ENCODE assay signal across 8 cellular contexts in the genomic region with DNA sequence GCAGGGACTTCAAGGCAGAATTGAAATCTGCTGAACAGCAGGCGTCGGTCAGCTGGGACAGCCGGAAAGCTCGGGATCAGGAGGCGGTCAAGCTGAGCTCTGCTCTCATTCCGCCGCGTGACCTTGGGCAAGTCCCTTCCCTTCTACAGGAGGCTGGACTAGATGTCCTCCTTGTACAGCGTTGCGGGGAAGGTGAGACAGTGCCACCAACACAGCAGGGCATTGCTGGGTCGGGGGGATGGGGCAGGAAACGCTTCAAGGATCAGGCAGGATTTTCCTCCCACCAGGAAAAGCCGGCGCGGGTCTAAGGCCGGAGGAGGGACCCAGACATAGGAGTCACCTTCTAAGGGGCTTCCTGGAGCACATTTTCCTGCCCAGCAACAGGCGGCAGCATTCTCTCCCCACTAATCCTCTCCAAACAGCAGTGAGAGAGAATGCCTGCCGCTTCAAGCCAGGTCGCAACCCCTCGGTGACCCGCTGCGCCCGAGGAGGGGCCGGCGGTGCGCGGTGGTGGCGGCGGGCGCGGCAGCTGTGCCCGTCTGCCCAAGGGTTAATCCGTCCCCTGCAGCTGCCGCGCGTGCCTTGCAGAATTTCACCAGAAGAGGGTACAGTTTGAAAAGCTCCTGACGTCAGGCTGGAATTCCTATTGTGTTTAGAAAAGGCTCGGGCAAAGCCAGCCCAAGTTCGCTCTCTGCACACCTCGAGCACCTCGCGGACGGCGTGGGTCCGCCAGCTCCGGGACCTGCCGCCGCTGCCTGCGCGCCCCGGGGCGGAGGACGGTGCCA. TPM values are rescaled to one million over a fixed set of nuclear protein-coding genes. Genes with fewer than 3 reads are reported as not detected.
DNase-seq lines count a peak whose midpoint lies in the region; ATAC-seq lines count a peak whose summit lies in the region.

Gene KCNF1 (plus strand): TSS at position 644 of the 785 bp plus-strand sequence. CDS start 493 bp downstream, outside the sequence.

- no peaks in the 10 kb centered on the region for H3K9me3 Mint-ChIP-seq in activated CD8-positive, alpha-beta memory T cell treated with anti-CD3 and anti-CD28 coated beads, Interleukin-2, amount 10 ng/mL, durations not matched to agents 7 days and 5 days (ENCODE audit: low read depth)

- H3K4me1 Mint-ChIP-seq in activated CD8-positive, alpha-beta memory T cell treated with anti-CD3 and anti-CD28 coated beads, Interleukin-2, amount 10 ng/mL, durations not matched to agents 7 days and 5 days = peaks cover 2% of the 10 kb centered on the region

- peak within 1 kb of the TSS; percentile 20 for H3K27ac Mint-ChIP-seq in activated CD8-positive, alpha-beta memory T cell treated with anti-CD3 and anti-CD28 coated beads, Interleukin-2, amount 10 ng/mL, durations not matched to agents 7 days and 5 days

- peaks cover 37% of the 10 kb centered on the region for H3K27me3 Mint-ChIP-seq in activated CD8-positive, alpha-beta memory T cell treated with anti-CD3 and anti-CD28 coated beads, Interleukin-2, amount 10 ng/mL, durations not matched to agents 7 days and 5 days

- no peak within 1 kb of the TSS for H3K4me3 Mint-ChIP-seq in activated CD8-positive, alpha-beta memory T cell treated with anti-CD3 and anti-CD28 coated beads, Interleukin-2, amount 10 ng/mL, durations not matched to agents 7 days and 5 days

- no peaks in the 10 kb centered on the region for H3K36me3 Mint-ChIP-seq in activated CD8-positive, alpha-beta memory T cell treated with anti-CD3 and anti-CD28 coated beads, Interleukin-2, amount 10 ng/mL, durations not matched to agents 7 days and 5 days

- CTCF ChIA-PET in activated CD8-positive, alpha-beta memory T cell treated with anti-CD3 and anti-CD28 coated beads, Interleukin-2, amount 10 ng/mL, durations not matched to agents 7 days and 5 days (lab: Charles Lee) = no interaction called here

- DNase-seq in activated CD8-positive, alpha-beta memory T cell treated with anti-CD3 and anti-CD28 coated beads, Interleukin-2, amount 10 ng/mL, durations not matched to agents 7 days and 5 days = no peak
- no peak for DNase-seq in activated CD8-positive, alpha-beta memory T cell treated with anti-CD3 and anti-CD28 coated beads for 24 hours
- DNase-seq in NCI-H82 (lab: John Stamatoyannopoulos, UW) = peak; percentile 90
- peak; percentile 93 for DNase-seq in ecto neural progenitor cell (ENCODE audit: low spot score)
- DNase-seq in mesenteric fat pad (ENCODE audit: low spot score) = peak; percentile 75
- DNase-seq in central memory CD4-positive, alpha-beta T cell = no peak
- no peak for DNase-seq in GF-D8 (lab: John Stamatoyannopoulos, UW)

- ATAC-seq in activated CD8-positive, alpha-beta memory T cell treated with anti-CD3 and anti-CD28 coated beads, Interleukin-2, amount 10 ng/mL, durations not matched to agents 7 days and 5 days = no peak
- ATAC-seq in GM18907 (IDR thresholded peaks at IDR 0.05; ENCODE audit: unreplicated experiment) = no peak

RNA-seq across cellular contexts. Expression of gene KCNF1, which starts in this region (rescaled TPM):
- total RNA-seq in activated CD8-positive, alpha-beta memory T cell treated with anti-CD3 and anti-CD28 coated beads, Interleukin-2, amount 10 ng/mL, durations not matched to agents 7 days and 5 days = not detected
- 0.13 TPM for total RNA-seq in mesenteric fat pad

Comparison
In these comparisons a context has a peak if more than half of its experiments do, and no peak if none do; other contexts are left out.
1. Peak in DNase-seq in mesenteric fat pad; RNA of the gene not detected or under 1 TPM.
2. DNase-seq: peak in NCI-H82 (single experiment) and ecto neural progenitor cell (single experiment); none in activated CD8-positive, alpha-beta memory T cell treated with anti-CD3 and anti-CD28 coated beads, Interleukin-2, amount 10 ng/mL, durations not matched to agents 7 days and 5 days (single experiment), activated CD8-positive, alpha-beta memory T cell treated with anti-CD3 and anti-CD28 coated beads for 24 hours (single experiment), central memory CD4-positive, alpha-beta T cell (single experiment) and GF-D8 (single experiment).